Comparison of ENCODE assay signal across 12 cellular contexts in the genomic region with DNA sequence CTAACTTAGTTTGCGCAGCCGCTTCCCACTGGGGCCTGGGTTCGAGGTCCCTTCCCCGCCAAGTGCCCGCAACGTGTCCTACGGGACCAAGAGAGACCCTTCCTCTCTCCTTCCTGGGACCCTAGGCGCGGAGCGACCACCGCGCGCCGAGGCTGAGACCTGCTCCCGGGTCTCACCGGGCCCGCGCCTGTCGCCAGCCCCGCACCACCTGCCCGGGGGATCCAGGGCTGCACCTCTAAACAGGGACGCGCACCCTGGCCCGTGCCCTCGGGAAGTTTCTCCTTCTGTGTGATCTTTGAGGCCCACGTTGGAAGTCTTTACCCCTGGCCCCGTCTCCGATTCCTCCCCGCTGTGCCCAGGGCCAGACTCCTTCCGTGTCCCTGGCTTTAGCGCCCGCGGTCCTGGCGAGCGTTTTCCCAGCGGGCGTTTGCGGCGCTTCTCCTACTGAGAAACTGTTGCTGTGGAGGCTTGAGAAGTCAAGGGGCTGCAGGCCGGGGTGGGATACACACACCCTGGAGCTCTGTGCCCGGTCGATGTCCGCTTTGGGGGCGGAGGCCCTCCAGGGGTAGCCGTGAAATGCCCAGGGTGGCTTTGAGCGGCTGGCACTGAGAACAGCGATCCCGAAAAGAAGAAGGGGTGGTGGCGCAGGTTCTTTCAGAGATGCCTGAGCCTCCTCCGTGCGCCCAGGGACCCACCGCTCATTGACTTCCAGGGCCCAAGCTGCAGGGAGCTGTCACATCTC. TPM values are rescaled to one million over a fixed set of nuclear protein-coding genes. Genes with fewer than 3 reads are reported as not detected.
DNase-seq lines count a peak whose midpoint lies in the region; ATAC-seq and TF ChIP-seq lines count a peak whose summit lies in the region.
"Had no signal": no experiment of that assay in that cellular context is flagged by ENCODE, and none has a peak within 500 bp of the region (broad histone marks: within the 10 kb centered on the region; RNA-seq: fewer than 3 reads in every experiment).

No MANE protein-coding gene starts in this region.

- H3K9me3 ChIP-seq in left ventricle myocardium inferior (replicated peaks), result no peaks in the 10 kb centered on the region
- no peaks in the 10 kb centered on the region for H3K9me3 ChIP-seq in esophagus squamous epithelium
- no peaks in the 10 kb centered on the region for H3K9me3 ChIP-seq in neural progenitor cell (ENCODE audit: low read depth)
- H3K9me3 ChIP-seq in aorta (ENCODE audit: control insufficient read depth, low read length), result no peaks in the 10 kb centered on the region

- H3K36me3 Mint-ChIP-seq in neural progenitor cell, result no peaks in the 10 kb centered on the region

- POLR2A ChIA-PET in RWPE1 (lab: Yijun Ruan, JAX; ENCODE audit: low non-redundant PET), result no interaction called here

- H3K27ac Mint-ChIP-seq in neural progenitor cell, result no peak overlapping the region
- H3K27ac Mint-ChIP-seq: activated naive CD4-positive, alpha-beta T cell treated with anti-CD3 and anti-CD28 coated beads for 36 hours had no signal

- peaks cover 3% of the 10 kb centered on the region for H3K4me1 Mint-ChIP-seq in neural progenitor cell

- H3K36me3 ChIP-seq in left ventricle myocardium inferior (no peaks in the 10 kb centered on the region), esophagus squamous epithelium (no peaks in the 10 kb centered on the region), neural progenitor cell (no peaks in the 10 kb centered on the region), aorta (ENCODE audit: control insufficient read depth in 1 of 2, insufficient read depth in 2 of 2, low read length in 1 of 2) (no peaks in the 10 kb centered on the region)

- WGBS in esophagus squamous epithelium, 2 donors, result 43% methylated on average over 3 of the region's 52 CpGs; no CpG with 5 or more reads in 1 of the 2 donors
- WGBS in aorta, 2 donors, result 12 to 13% methylated on average over 50 to 52 of the region's 52 CpGs

- peak overlapping the region; percentile 91 for H3K4me2 ChIP-seq in neural progenitor cell

- no peaks in the 10 kb centered on the region for H3K79me2 ChIP-seq in neural progenitor cell (ENCODE audit: low read depth)

- peaks cover 76% of the 10 kb centered on the region for H3K27me3 ChIP-seq in left ventricle myocardium inferior (ENCODE audit: low read depth)
- H3K27me3 ChIP-seq in esophagus squamous epithelium, result peaks cover 12 to 84% (median 16%) of the 10 kb centered on the region in 4 donors
- peaks cover 83% of the 10 kb centered on the region for H3K27me3 ChIP-seq in neural progenitor cell
- no peaks in the 10 kb centered on the region for H3K27me3 ChIP-seq in aorta (ENCODE audit: control insufficient read depth in 1 of 2, insufficient read depth in 2 of 2, low read length in 1 of 2)

- ATAC-seq in left ventricle myocardium superior, result no peak
- no peak for ATAC-seq in aorta (ENCODE audit: low FRiP score)
- no peak for ATAC-seq in HG03354 (IDR thresholded peaks at IDR 0.05; ENCODE audit: poor library complexity, severe bottlenecking, unreplicated experiment)

- peak overlapping the region; percentile 83 for H2AFZ ChIP-seq in neural progenitor cell (replicated peaks)

- peak overlapping the region; percentile 83 for H3K4me3 Mint-ChIP-seq in neural progenitor cell
- H3K4me3 Mint-ChIP-seq: activated naive CD4-positive, alpha-beta T cell treated with anti-CD3 and anti-CD28 coated beads for 36 hours had no signal

- TF ChIP-seq CTCF in left ventricle myocardium inferior (IDR thresholded peaks at IDR 0.05; ENCODE audit: borderline replicate concordance), result no peak
- no peak for TF ChIP-seq CTCF in esophagus squamous epithelium (IDR thresholded peaks at IDR 0.05)
- TF ChIP-seq CTCF in neural progenitor cell (IDR thresholded peaks at IDR 0.05), result no peak
- no peak for TF ChIP-seq CTCF in RWPE1 (conservative IDR thresholded peaks at IDR 0.05; ENCODE audit: low read depth)

- intact Hi-C loops in left ventricle myocardium inferior (cut with micrococcal nuclease), result no loop called here
- intact Hi-C loops in left ventricle myocardium superior (cut with micrococcal nuclease), result no loop called here
- intact Hi-C loops in esophagus squamous epithelium (cut with DNase I), result no loop called here
- intact Hi-C loops in aorta (cut with DNase I), result no loop called here

- no peak for DNase-seq in left ventricle myocardium inferior
- no peak for DNase-seq in left ventricle myocardium superior
- no peak for DNase-seq in esophagus squamous epithelium (lab: John Stamatoyannopoulos, UW)
- DNase-seq in neural progenitor cell (ENCODE audit: low spot score), result peak; percentile 32
- DNase-seq in aorta, result no peak
- DNase-seq in RWPE1 (ENCODE audit: low spot score), result no peak
- no peak for DNase-seq in inferior parietal cortex (ENCODE audit: extremely low spot score)
- DNase-seq: activated naive CD4-positive, alpha-beta T cell treated with anti-CD3 and anti-CD28 coated beads for 36 hours; AML-193; NCI-H1092 treated with DMSO at 0.1 percent for 48 hours; T-helper 1 cell had no signal

- peak overlapping the region; percentile 57 for H3K4me3 ChIP-seq in left ventricle myocardium inferior
- peak overlapping the region; percentile 21 to 61 (median 44) for H3K4me3 ChIP-seq in esophagus squamous epithelium
- peak overlapping the region; percentile 56 for H3K4me3 ChIP-seq in neural progenitor cell
- peak overlapping the region; percentile 42 to 72 for H3K4me3 ChIP-seq in aorta (ENCODE audit: low read length in 2 of 2)

- no peak overlapping the region for H3K27ac ChIP-seq in left ventricle myocardium inferior (replicated peaks)
- H3K27ac ChIP-seq in esophagus squamous epithelium, result no peak overlapping the region
- H3K27ac ChIP-seq in neural progenitor cell, result no peak overlapping the region
- H3K27ac ChIP-seq in aorta (ENCODE audit: low read depth in 1 of 2, low read length in 2 of 2), result no peak overlapping the region
- no peak overlapping the region for H3K27ac ChIP-seq in RWPE1

- no peaks in the 10 kb centered on the region for H3K9me3 Mint-ChIP-seq in neural progenitor cell
- H3K9me3 Mint-ChIP-seq: activated naive CD4-positive, alpha-beta T cell treated with anti-CD3 and anti-CD28 coated beads for 36 hours had no signal

- CTCF ChIA-PET in RWPE1 (lab: Yijun Ruan, JAX), result no interaction called here

- peaks cover 15% of the 10 kb centered on the region for H3K4me1 ChIP-seq in left ventricle myocardium inferior
- peaks cover 7 to 20% (median 8%) of the 10 kb centered on the region in 3 donors for H3K4me1 ChIP-seq in esophagus squamous epithelium
- peaks cover 10% of the 10 kb centered on the region for H3K4me1 ChIP-seq in neural progenitor cell
- no peaks in the 10 kb centered on the region for H3K4me1 ChIP-seq in aorta (ENCODE audit: control insufficient read depth in 1 of 2, insufficient read depth in 2 of 2, low read length in 2 of 2)

- no peak for TF ChIP-seq POLR2A in esophagus squamous epithelium (IDR thresholded peaks at IDR 0.05)

- H3K27me3 Mint-ChIP-seq in neural progenitor cell (ENCODE audit: insufficient read depth, low read depth), result peaks cover 36% of the 10 kb centered on the region

- H3F3A ChIP-seq in neural progenitor cell (ENCODE audit: low read depth), result peaks cover 7% of the 10 kb centered on the region

- no peaks in the 10 kb centered on the region for H4K20me1 ChIP-seq in neural progenitor cell (ENCODE audit: low read depth)

- no peak overlapping the region for H3K9ac ChIP-seq in neural progenitor cell

RNA-seq across cellular contexts. Expression of a gene that starts 0.6 kb away (rescaled TPM):
- total RNA-seq in left ventricle myocardium inferior (not detected), left ventricle myocardium superior (not detected), esophagus squamous epithelium (under 1 TPM in 2 of 4 donors, not detected in 2; 0.38 to 0.49 TPM), neural progenitor cell (ENCODE audit: low replicate concordance) (0.90 TPM in 1 of 2 replicates, not detected in the other), aorta (not detected)
- polyA plus RNA-seq in aorta, result not detected
- total RNA-seq: activated naive CD4-positive, alpha-beta T cell treated with anti-CD3 and anti-CD28 coated beads for 36 hours had no signal
